ENCODE assay signal across 21 cellular contexts in the genomic region with DNA sequence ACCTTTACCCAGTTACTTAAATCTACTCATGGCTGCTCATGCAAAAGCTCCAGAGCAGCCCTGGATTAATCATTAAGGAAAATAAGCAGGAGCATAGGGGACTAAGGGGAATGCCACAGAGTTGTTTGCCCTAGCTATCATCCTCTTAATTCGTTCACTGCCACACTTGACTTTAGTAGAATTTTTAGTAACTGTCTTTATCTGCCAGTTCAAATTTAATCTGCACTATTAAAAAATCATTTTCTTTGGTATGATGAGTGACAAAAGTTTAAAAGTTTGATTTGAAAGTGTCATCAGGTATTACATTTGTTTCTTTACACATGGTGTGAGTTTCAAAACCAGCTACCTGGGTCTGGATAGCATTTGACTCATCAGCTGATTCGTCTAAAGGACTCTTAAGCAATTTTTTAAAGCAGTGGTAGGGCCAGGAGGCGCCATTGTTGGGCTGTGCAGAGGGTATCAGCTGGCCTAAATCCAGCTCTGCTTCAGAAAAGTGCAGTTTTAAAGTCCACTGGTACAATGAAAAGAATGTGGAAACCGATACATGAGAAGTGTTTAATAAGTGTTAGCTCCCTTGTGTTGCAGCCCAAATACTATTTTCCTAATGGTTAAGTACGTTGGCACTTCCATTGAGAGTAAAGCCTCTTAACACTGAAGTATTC.
DNase-seq lines count a peak whose midpoint lies in the region; ATAC-seq, FAIRE-seq and TF ChIP-seq lines count a peak whose summit lies in the region.
"Had no signal": no experiment of that assay in that cellular context is flagged by ENCODE, and none has a peak within 500 bp of the region (broad histone marks: within the 10 kb centered on the region; RNA-seq: fewer than 3 reads in every experiment).

No MANE protein-coding gene starts in this region.

- no peak overlapping the region for H3K27ac Mint-ChIP-seq in endothelial cell (ENCODE audit: unreplicated experiment)
- H3K27ac Mint-ChIP-seq: activated CD8-positive, alpha-beta T cell treated with anti-CD3 and anti-CD28 coated beads for 36 hours; CD14-positive monocyte; mesothelial cell of epicardium; stimulated activated effector memory CD8-positive, alpha-beta T cell treated with anti-CD3 and anti-CD28 coated beads, Interleukin-12 subunit alpha, Interleukin-12 subunit beta, amount 100 ng/mL, for 72 hours had no signal

- peak overlapping the region; percentile 18 to 53 (median 34) for H3K27ac ChIP-seq in thyroid gland
- H3K27ac ChIP-seq: cardiac muscle cell, neutrophil, PC-9, transverse colon had no signal

- H3K27me3 Mint-ChIP-seq in endothelial cell (ENCODE audit: unreplicated experiment), result no peaks in the 10 kb centered on the region
- H3K27me3 Mint-ChIP-seq: activated CD8-positive, alpha-beta T cell treated with anti-CD3 and anti-CD28 coated beads for 36 hours had no signal

- FAIRE-seq in RCC 7860 (lab: Jason Lieb, UNC), result peak; percentile 98
- FAIRE-seq: GM12878 had no signal

- H3K4me1 ChIP-seq in thyroid gland, result peaks cover 6 to 10% of the 10 kb centered on the region in 2 donors
- H3K4me1 ChIP-seq: transverse colon had no signal

- no peak for TF ChIP-seq CTCF in thyroid gland (IDR thresholded peaks at IDR 0.05)
- no peak for TF ChIP-seq CTCF in endothelial cell (IDR thresholded peaks at IDR 0.05; ENCODE audit: unreplicated experiment)

- intact Hi-C loops in thyroid gland (cut with DNase I), result no loop called here

- H3K9me3 Mint-ChIP-seq in endothelial cell (ENCODE audit: unreplicated experiment), result no peaks in the 10 kb centered on the region

- H3K4me3 ChIP-seq in thyroid gland (replicated peaks in 1 of 3), result no peak overlapping the region
- H3K4me3 ChIP-seq: cardiac muscle cell, GM12878, PC-9, transverse colon had no signal

- TF ChIP-seq POLR2A in thyroid gland (IDR thresholded peaks at IDR 0.05), result no peak

- DNase-seq in NCI-H2029 treated with DMSO at 0.1 percent for 48 hours (lab: John Stamatoyannopoulos, UW), result peak; percentile 19
- DNase-seq in NCI-H2029 (lab: John Stamatoyannopoulos, UW), result no peak
- DNase-seq in RCC 7860 (ENCODE audit: low spot score), result peak; percentile 79
- DNase-seq in left lobe of liver (ENCODE audit: low spot score), result peak; percentile 64
- DNase-seq in thyroid gland, result peak; percentile 46 to 75
- DNase-seq in NCI-H187 treated with DMSO at 0.1 percent for 48 hours (lab: John Stamatoyannopoulos, UW), result no peak
- no peak for DNase-seq in endothelial cell (ENCODE audit: low spot score)
- DNase-seq in NCI-H1436 treated with DMSO at 0.1 percent for 48 hours (lab: John Stamatoyannopoulos, UW), result no peak
- DNase-seq: activated CD8-positive, alpha-beta T cell treated with anti-CD3 and anti-CD28 coated beads for 36 hours; effector CD4-positive, alpha-beta T cell; NCI-H1048; NCI-H510A treated with DMSO at 0.1 percent for 48 hours; PC-9; transverse colon had no signal

- no peaks in the 10 kb centered on the region for H3K27me3 ChIP-seq in thyroid gland
- H3K27me3 ChIP-seq: cardiac muscle cell, neutrophil, transverse colon had no signal

- H3K4me3 Mint-ChIP-seq in endothelial cell (ENCODE audit: unreplicated experiment), result no peak overlapping the region
- H3K4me3 Mint-ChIP-seq: activated CD8-positive, alpha-beta T cell treated with anti-CD3 and anti-CD28 coated beads for 36 hours; CD14-positive monocyte; mesothelial cell of epicardium; stimulated activated effector memory CD8-positive, alpha-beta T cell treated with anti-CD3 and anti-CD28 coated beads, Interleukin-12 subunit alpha, Interleukin-12 subunit beta, amount 100 ng/mL, for 72 hours had no signal

- no peaks in the 10 kb centered on the region for H3K9me3 ChIP-seq in thyroid gland
- H3K9me3 ChIP-seq: neutrophil had no signal

- no peaks in the 10 kb centered on the region for H3K4me1 Mint-ChIP-seq in endothelial cell (ENCODE audit: unreplicated experiment)
- H3K4me1 Mint-ChIP-seq: CD14-positive monocyte; stimulated activated effector memory CD8-positive, alpha-beta T cell treated with anti-CD3 and anti-CD28 coated beads, Interleukin-12 subunit alpha, Interleukin-12 subunit beta, amount 100 ng/mL, for 72 hours had no signal

- 44 to 46% methylated on average over 5 of the region's 5 CpGs for WGBS in thyroid gland, 2 donors

- peak; percentile 93 for ATAC-seq in left lobe of liver
- ATAC-seq: activated CD8-positive, alpha-beta T cell treated with anti-CD3 and anti-CD28 coated beads for 36 hours; GM12878; HCT116; stimulated activated effector memory CD8-positive, alpha-beta T cell treated with anti-CD3 and anti-CD28 coated beads, Interleukin-12 subunit alpha, Interleukin-12 subunit beta, amount 100 ng/mL, for 72 hours had no signal

- peaks cover 4% of the 10 kb centered on the region for H3K36me3 Mint-ChIP-seq in endothelial cell (ENCODE audit: low read depth, unreplicated experiment)
- H3K36me3 Mint-ChIP-seq: stimulated activated effector memory CD8-positive, alpha-beta T cell treated with anti-CD3 and anti-CD28 coated beads, Interleukin-12 subunit alpha, Interleukin-12 subunit beta, amount 100 ng/mL, for 72 hours had no signal

- no peaks in the 10 kb centered on the region for H3K36me3 ChIP-seq in thyroid gland
- H3K36me3 ChIP-seq: cardiac muscle cell, neutrophil, transverse colon had no signal

Comparison
In these comparisons a context has a peak if more than half of its experiments do, and no peak if none do; other contexts are left out.
1. DNase-seq: peak in NCI-H2029 treated with DMSO at 0.1 percent for 48 hours (single experiment), RCC 7860 (single experiment), left lobe of liver (single experiment) and thyroid gland (2 of 2); none in NCI-H2029 (single experiment), NCI-H187 treated with DMSO at 0.1 percent for 48 hours (single experiment), endothelial cell (single experiment) and NCI-H1436 treated with DMSO at 0.1 percent for 48 hours (single experiment).